Comparison of ENCODE assay signal across 1 cellular context in the genomic region with DNA sequence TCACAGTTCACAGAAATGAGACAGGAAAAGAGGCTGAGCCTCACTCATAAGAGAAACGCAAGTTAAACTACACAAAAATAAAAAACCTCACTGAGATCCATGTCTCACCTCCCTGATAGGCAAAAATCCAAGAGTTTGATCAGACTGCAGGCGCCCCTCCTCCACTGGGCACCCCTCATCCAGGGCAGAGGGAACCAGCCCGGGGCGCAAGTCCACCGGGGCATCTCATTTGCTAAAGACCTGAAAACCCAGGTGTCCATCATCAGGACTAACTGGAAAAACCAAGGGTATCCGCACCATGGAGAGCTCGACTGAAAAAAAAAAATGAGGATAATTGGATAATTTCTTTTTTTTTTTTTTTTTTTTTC.
TF ChIP-seq lines count a peak whose summit lies in the region.

No MANE protein-coding gene starts in this region.

TF ChIP-seq in endothelial cell of umbilical vein, 7 proteins besides CTCF, POLR2A, EP300 and RAD21 (continued from another document):
- TF ChIP-seq FOS (IDR thresholded peaks at IDR 0.05; ENCODE audit: borderline replicate concordance, insufficient read depth, low read length) (no peak), EZH2 (IDR thresholded peaks at IDR 0.05; ENCODE audit: borderline replicate concordance, low read depth, low read length, severe bottlenecking) (no peak), POLR2AphosphoS5 (IDR thresholded peaks at IDR 0.05; ENCODE audit: insufficient read depth, low read depth, low read length) (no peak)
- TF ChIP-seq, protein P1, sequence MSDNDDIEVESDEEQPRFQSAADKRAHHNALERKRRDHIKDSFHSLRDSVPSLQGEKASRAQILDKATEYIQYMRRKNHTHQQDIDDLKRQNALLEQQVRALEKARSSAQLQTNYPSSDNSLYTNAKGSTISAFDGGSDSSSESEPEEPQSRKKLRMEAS (IDR thresholded peaks at IDR 0.05; ENCODE audit: insufficient read depth, insufficient read length): no peak
